Comparison of ENCODE assay signal across 18 cellular contexts in genomic region chr18:8424481-8424880, GRCh38.
"Had no signal": no experiment of that assay in that cellular context is flagged by ENCODE, and none has a peak within 500 bp of the region (broad histone marks: within the 10 kb centered on the region; RNA-seq: fewer than 3 reads in every experiment).

No MANE protein-coding gene starts in this region.

- H3K9me3 Mint-ChIP-seq: activated CD4-positive, alpha-beta memory T cell treated with anti-CD3 and anti-CD28 coated beads for 36 hours; activated T-cell treated with anti-CD3 and anti-CD28 coated beads, Interleukin-2, amount 50 U/mL, for 4 hours had no signal

- H3K9me3 ChIP-seq: gastrocnemius medialis, neutrophil, thyroid gland, uterus had no signal

- H3K36me3 ChIP-seq: gastrocnemius medialis, heart right ventricle, neutrophil, thyroid gland, uterus had no signal

- H3K27me3 Mint-ChIP-seq: activated CD4-positive, alpha-beta memory T cell treated with anti-CD3 and anti-CD28 coated beads for 36 hours; activated naive CD8-positive, alpha-beta T cell had no signal

- H3K4me3 Mint-ChIP-seq: activated CD4-positive, alpha-beta memory T cell treated with anti-CD3 and anti-CD28 coated beads for 36 hours; activated naive CD8-positive, alpha-beta T cell; activated T-cell treated with anti-CD3 and anti-CD28 coated beads, Interleukin-2, amount 50 U/mL, for 4 hours; naive B cell had no signal

- H3K27me3 ChIP-seq: gastrocnemius medialis, heart right ventricle, neutrophil, thyroid gland, uterus had no signal

- H3K27ac ChIP-seq: epithelial cell of prostate, gastrocnemius medialis, heart right ventricle, neutrophil, thyroid gland, uterus, VCaP had no signal

- H3K4me1 Mint-ChIP-seq: naive B cell had no signal

- H3K4me3 ChIP-seq: gastrocnemius medialis, heart right ventricle, thyroid gland, uterus had no signal

- H3K36me3 Mint-ChIP-seq: activated CD4-positive, alpha-beta memory T cell treated with anti-CD3 and anti-CD28 coated beads for 36 hours; activated naive CD8-positive, alpha-beta T cell; naive B cell had no signal

- H3K27ac Mint-ChIP-seq: activated CD4-positive, alpha-beta memory T cell treated with anti-CD3 and anti-CD28 coated beads for 36 hours; activated naive CD8-positive, alpha-beta T cell had no signal

- ATAC-seq: activated T-cell treated with anti-CD3 and anti-CD28 coated beads, Interleukin-2, amount 50 U/mL, for 4 hours; gastrocnemius medialis; heart right ventricle had no signal

- H3K4me1 ChIP-seq: gastrocnemius medialis, thyroid gland, uterus had no signal

- DNase-seq: activated CD4-positive, alpha-beta memory T cell treated with anti-CD3 and anti-CD28 coated beads for 36 hours; activated effector memory CD4-positive, alpha-beta T cell treated with anti-CD3 and anti-CD28 coated beads, Interleukin-2, amount 50 U/mL, for 16 hours; activated T-cell treated with anti-CD3 and anti-CD28 coated beads, Interleukin-2, amount 50 U/mL, for 4 hours; amygdala; effector memory CD4-positive, alpha-beta T cell; gastrocnemius medialis; heart right ventricle; kidney glomerular epithelial cell; naive B cell; posterior cingulate gyrus; small intestine; T1000; thyroid gland; uterus had no signal
